8 cellular contexts compared by ENCODE assay signal in the genomic region with DNA sequence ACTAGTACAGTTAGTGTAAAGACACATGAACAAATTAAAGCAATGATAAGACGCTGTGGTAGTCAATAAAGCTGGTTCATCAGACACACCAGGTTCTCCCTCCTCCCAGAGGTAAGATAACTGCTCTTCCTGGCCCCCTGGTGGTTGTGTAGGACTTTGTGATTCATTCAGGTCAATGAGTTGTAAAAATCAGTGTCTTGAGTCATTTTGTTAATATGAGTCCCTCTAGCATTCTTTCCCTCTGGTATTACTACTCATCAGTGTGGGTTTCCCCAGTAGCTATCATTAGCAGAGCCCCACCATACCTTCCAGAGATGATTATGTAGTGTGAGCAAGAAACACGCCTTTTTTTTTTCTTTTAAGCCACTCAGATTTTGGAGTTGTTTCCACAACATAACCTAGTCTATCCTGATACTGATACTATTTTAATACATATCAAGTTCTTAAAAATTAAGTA. TPM values are rescaled to one million over a fixed set of nuclear protein-coding genes. Genes with fewer than 3 reads are reported as not detected.
DNase-seq lines count a peak whose midpoint lies in the region; ATAC-seq and TF ChIP-seq lines count a peak whose summit lies in the region.

No MANE protein-coding gene starts in this region.

- no peak overlapping the region for H3K4me3 ChIP-seq in cardiac fibroblast (replicated peaks in 1 of 2; ENCODE audit: low read depth in 2 of 2, low read length in 2 of 2)

- TF ChIP-seq CTCF in cardiac fibroblast (IDR thresholded peaks at IDR 0.05; ENCODE audit: low read depth, low read length) = peak; percentile 71

- ATAC-seq in HG03342 (IDR thresholded peaks at IDR 0.05; ENCODE audit: unreplicated experiment) (peak; percentile 41), left lobe of liver (peak; percentile 78)

- DNase-seq in activated gamma-delta T cell treated with Interleukin-2 at 50 U/mL for 16 hours (peak; percentile 76), activated gamma-delta T cell (lab: John Stamatoyannopoulos, UW) (no peak), NCI-H446 (lab: John Stamatoyannopoulos, UW) (peak; percentile 72 to 80), cardiac fibroblast (ENCODE audit: low read depth in 2 of 2) (peak; percentile 86 to 95), left lobe of liver (ENCODE audit: low spot score) (peak; percentile 73)
- DNase-seq in activated CD4-positive, CD25-positive, alpha-beta regulatory T cell treated with anti-CD3 and anti-CD28 coated beads, Interleukin-2, amount 50 U/mL, for 16 hours (ENCODE audit: low read depth, low spot score) = peak; percentile 70
- DNase-seq in stimulated activated CD4-positive, alpha-beta T cell treated with anti-CD3 and anti-CD28 coated beads, Interleukin-4, amount 100 ng/mL, for 4 hours = peak; percentile 64 to 80

RNA-seq across cellular contexts. Expression of gene SETDB1, which starts 3.6 kb away (rescaled TPM):
- total RNA-seq in left lobe of liver = 14.0 TPM

RNA-seq across cellular contexts. Expression of gene CTXND2, which starts 35.6 kb away (rescaled TPM):
- total RNA-seq in left lobe of liver = not detected

RNA-seq across cellular contexts. Expression of gene ARNT, which starts 46.1 kb away (rescaled TPM):
- total RNA-seq in left lobe of liver = 26.1 TPM

RNA-seq across cellular contexts. Expression of gene CERS2, which starts 52.1 kb away (rescaled TPM):
- total RNA-seq in left lobe of liver = 425 TPM

RNA-seq across cellular contexts. Expression of gene ANXA9, which starts 59.5 kb away (rescaled TPM):
- 9.3 TPM for total RNA-seq in left lobe of liver
